ENCODE assay signal across 8 cellular contexts in the genomic region with DNA sequence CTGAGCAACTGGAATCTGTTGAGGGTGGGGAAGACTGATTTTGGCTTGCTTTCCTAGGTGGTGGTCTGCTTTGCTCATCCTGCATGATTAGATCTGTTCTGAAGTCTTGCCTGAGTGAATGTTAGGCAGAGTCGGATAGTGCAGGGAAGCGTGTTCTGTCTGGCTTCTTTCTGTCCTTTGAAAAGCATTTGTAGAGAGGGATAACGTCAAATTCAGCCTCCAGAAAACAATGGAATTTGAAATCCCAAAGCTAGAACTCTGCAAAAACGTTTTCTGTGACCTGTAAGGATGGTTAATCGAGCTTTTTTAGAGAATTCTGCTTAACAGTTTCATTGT. TPM values are rescaled to one million over a fixed set of nuclear protein-coding genes. Genes with fewer than 3 reads are reported as not detected.
A peak's percentile ranks its signal among the peaks of the same experiment; 100 is the strongest.
DNase-seq lines count a peak whose midpoint lies in the region; ATAC-seq, FAIRE-seq and TF ChIP-seq lines count a peak whose summit lies in the region.

No MANE protein-coding gene starts in this region.

- H3K36me3 Mint-ChIP-seq in neural crest cell (ENCODE audit: low read depth) = no peaks in the 10 kb centered on the region

- H2AFZ ChIP-seq in OCI-LY3 (ENCODE audit: low read depth, low read length) (peak overlapping the region; percentile 87; the same call in 1 of the 2 replicates), endothelial cell of umbilical vein (ENCODE audit: low read depth, low read length) (peak overlapping the region; percentile 85)

- no peak overlapping the region for H3K27ac Mint-ChIP-seq in neural crest cell (ENCODE audit: unreplicated experiment)

- H3K4me3 ChIP-seq in BLaER1 = peak overlapping the region; percentile 93
- peak overlapping the region; percentile 90 for H3K4me3 ChIP-seq in OCI-LY3 (ENCODE audit: low read length)
- peak overlapping the region; percentile 91 to 99 (median 96) for H3K4me3 ChIP-seq in endothelial cell of umbilical vein (replicated peaks in 1 of 3; ENCODE audit: insufficient read depth in 1 of 3, low read depth in 1 of 3, low read length in 3 of 3)

- TF ChIP-seq CTCF in OCI-LY3 (IDR thresholded peaks at IDR 0.05; ENCODE audit: low read depth, low read length) (no peak), endothelial cell of umbilical vein (IDR thresholded peaks at IDR 0.05; ENCODE audit: extremely low read depth in 1 of 2, insufficient read depth in 1 of 2, low read depth in 1 of 2, low read length in 2 of 2) (no peak), neural crest cell (conservative IDR thresholded peaks at IDR 0.05) (no peak)

- no peak for ATAC-seq in GM21717 (IDR thresholded peaks at IDR 0.05; ENCODE audit: unreplicated experiment)

- H3K4me3 Mint-ChIP-seq in neural crest cell = peak overlapping the region; percentile 99

- H3K27ac ChIP-seq in BLaER1 (no peak overlapping the region), OCI-LY3 (ENCODE audit: low read length) (no peak overlapping the region), endothelial cell of umbilical vein (ENCODE audit: insufficient read depth, low read depth, low read length) (peak overlapping the region; percentile 78)

- peaks cover 27% of the 10 kb centered on the region for H3K4me1 Mint-ChIP-seq in neural crest cell

- peak overlapping the region; percentile 95 for H3K9ac ChIP-seq in BLaER1
- peak overlapping the region; percentile 83 for H3K9ac ChIP-seq in OCI-LY3 (ENCODE audit: low read length)
- H3K9ac ChIP-seq in endothelial cell of umbilical vein (replicated peaks; ENCODE audit: extremely low read depth, insufficient read depth, low read length) = peak overlapping the region; percentile 96

- CTCF ChIA-PET in endothelial cell of umbilical vein (lab: Charles Lee) = interaction anchor here (0.7 to 3.9 kb wide), 10 partner anchors 63 to 233 kb away, joined by 3 to 29 read pairs (median 4); no protein-coding TSS in a partner anchor

- H3K9me1 ChIP-seq in endothelial cell of umbilical vein (replicated peaks; ENCODE audit: control insufficient read depth, extremely low read depth, insufficient read depth, low read length) = peaks cover 3% of the 10 kb centered on the region

- H3K4me1 ChIP-seq in BLaER1 = peaks cover 14% of the 10 kb centered on the region; the same call in 1 of the 2 replicates
- peaks cover 11% of the 10 kb centered on the region for H3K4me1 ChIP-seq in OCI-LY3 (ENCODE audit: low read length)
- H3K4me1 ChIP-seq in endothelial cell of umbilical vein (ENCODE audit: control insufficient read depth, extremely low read depth, insufficient read depth, low read length) = peaks cover 40% of the 10 kb centered on the region

- intact Hi-C loops in endothelial cell of umbilical vein (cut with micrococcal nuclease) = loop anchor here (2.0 to 5.0 kb wide), 4 partner anchors 45 to 253 kb away; partner anchors contain the start of gene KIF23

- dilution Hi-C loops in endothelial cell of umbilical vein (cut with MboI; ENCODE audit: extremely low pct_ligation_motif_present, low sequenced_read_pairs) = no loop called here

- TF ChIP-seq POLR2A in endothelial cell of umbilical vein (IDR thresholded peaks at IDR 0.05; ENCODE audit: low read depth, low read length) = no peak

- DNase-seq in endothelial cell of umbilical vein (ENCODE audit: low read depth, low spot score) (peak; percentile 63), neural crest cell (ENCODE audit: low read depth, low spot score) (no peak), AML-193 (lab: John Stamatoyannopoulos, UW) (no peak), nucleus accumbens (lab: John Stamatoyannopoulos, UW) (no peak)
- DNase-seq in activated CD4-positive, alpha-beta T cell treated with anti-CD3 and anti-CD28 coated beads for 48 hours = no peak

- no peaks in the 10 kb centered on the region for H3K36me3 ChIP-seq in BLaER1
- H3K36me3 ChIP-seq in OCI-LY3 (replicated peaks; ENCODE audit: low read depth, low read length) = no peaks in the 10 kb centered on the region
- no peaks in the 10 kb centered on the region for H3K36me3 ChIP-seq in endothelial cell of umbilical vein (ENCODE audit: control insufficient read depth in 2 of 2, extremely low read depth in 1 of 2, insufficient read depth in 2 of 2, low read length in 2 of 2)

- H3K27me3 Mint-ChIP-seq in neural crest cell (ENCODE audit: low read depth) = no peaks in the 10 kb centered on the region

- H3K4me2 ChIP-seq in BLaER1 (peak overlapping the region; percentile 86), OCI-LY3 (ENCODE audit: low read length) (peak overlapping the region; percentile 99), endothelial cell of umbilical vein (ENCODE audit: insufficient read depth, low read length) (peak overlapping the region; percentile 95)

- no peaks in the 10 kb centered on the region for H3K9me3 Mint-ChIP-seq in neural crest cell

- H4K20me1 ChIP-seq in BLaER1 (peaks cover 33% of the 10 kb centered on the region), OCI-LY3 (ENCODE audit: insufficient read depth, low read length) (no peaks in the 10 kb centered on the region), endothelial cell of umbilical vein (replicated peaks; ENCODE audit: control insufficient read depth, extremely low read depth, insufficient read depth, low read length) (peaks cover 7% of the 10 kb centered on the region)

- POLR2A ChIA-PET in endothelial cell of umbilical vein (lab: Charles Lee) = no interaction called here

- BruUV-seq in endothelial cell of umbilical vein (replicated peaks; lab: Mats Ljungman, UMichigan) = no TSS peak

- FAIRE-seq in endothelial cell of umbilical vein (lab: Jason Lieb, UNC) = peak; percentile 83

- H3K9me3 ChIP-seq in BLaER1 = no peaks in the 10 kb centered on the region
- H3K9me3 ChIP-seq in OCI-LY3 (ENCODE audit: insufficient read depth, low read length) = no peaks in the 10 kb centered on the region
- no peaks in the 10 kb centered on the region for H3K9me3 ChIP-seq in endothelial cell of umbilical vein (replicated peaks; ENCODE audit: control insufficient read depth, insufficient read depth, low read length)

- H3K79me2 ChIP-seq in OCI-LY3 (ENCODE audit: low read length) (no peaks in the 10 kb centered on the region), endothelial cell of umbilical vein (ENCODE audit: control insufficient read depth, insufficient read depth, low read length) (peaks cover 60% of the 10 kb centered on the region)

- H3K27me3 ChIP-seq in BLaER1 = no peaks in the 10 kb centered on the region
- H3K27me3 ChIP-seq in OCI-LY3 (ENCODE audit: low read depth, low read length) = no peaks in the 10 kb centered on the region; the same call in 1 of the 2 replicates
- H3K27me3 ChIP-seq in endothelial cell of umbilical vein (ENCODE audit: control insufficient read depth in 2 of 2, insufficient read depth in 2 of 2, low read length in 2 of 2) = no peaks in the 10 kb centered on the region

TF ChIP-seq in endothelial cell of umbilical vein, 7 proteins besides CTCF, POLR2A, EP300 and RAD21:
- TF ChIP-seq EZH2 (IDR thresholded peaks at IDR 0.05; ENCODE audit: borderline replicate concordance, low read depth, low read length, severe bottlenecking) (no peak), GATA2 (IDR thresholded peaks at IDR 0.05; ENCODE audit: insufficient read depth, insufficient read length, low read depth, low read length) (peak; percentile 19)

RNA-seq across cellular contexts. Expression of gene GLCE, which starts 1.4 kb away (rescaled TPM):
- total RNA-seq in endothelial cell of umbilical vein (79.8 and 86.6 TPM in 2 replicates), neural crest cell (16.1 and 17.8 TPM in 2 replicates)
- 45.4 and 48.1 TPM in 2 replicates for polyA plus RNA-seq in endothelial cell of umbilical vein
- polyA plus RNA-seq in endothelial cell of umbilical vein (2011; cell fraction: cytosol; rRNA removed) = 57.1 and 60.9 TPM in 2 replicates
- polyA plus RNA-seq in endothelial cell of umbilical vein (2011; cell fraction: nucleus; rRNA removed) = 53.8 and 63.7 TPM in 2 replicates
- polyA plus RNA-seq in endothelial cell of umbilical vein (2012) = 55.5 and 102 TPM in 2 replicates
- polyA minus RNA-seq in endothelial cell of umbilical vein = 95.8 and 97.0 TPM in 2 replicates
- polyA minus RNA-seq in endothelial cell of umbilical vein (2011; cell fraction: cytosol; rRNA and poly(A)+ RNA removed) = 9.9 TPM
- polyA minus RNA-seq in endothelial cell of umbilical vein (2011; cell fraction: nucleus; rRNA and poly(A)+ RNA removed) = 62.0 and 86.7 TPM in 2 replicates
